9 cellular contexts compared by ENCODE assay signal in the genomic region with DNA sequence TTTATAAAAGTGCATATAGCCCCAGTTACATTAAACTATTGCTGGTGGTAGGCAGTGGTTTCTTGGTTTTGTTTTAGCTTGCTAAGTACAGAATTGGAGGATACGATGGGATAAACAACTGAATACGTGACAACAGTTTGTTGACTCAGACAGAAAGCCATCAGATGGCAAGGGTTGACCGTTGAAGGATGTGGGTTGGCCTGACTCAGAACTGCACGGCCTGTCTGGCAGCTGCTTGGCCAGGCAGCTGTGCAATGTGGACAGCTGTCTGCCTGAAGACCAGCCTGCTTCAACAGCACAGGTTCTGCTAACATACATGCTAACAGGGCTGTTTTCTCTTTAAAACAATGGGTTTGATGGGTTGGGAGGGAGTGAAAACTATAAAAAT. TPM values are rescaled to one million over a fixed set of nuclear protein-coding genes. Genes with fewer than 3 reads are reported as not detected.
DNase-seq lines count a peak whose midpoint lies in the region; ATAC-seq and TF ChIP-seq lines count a peak whose summit lies in the region.
"Had no signal": no experiment of that assay in that cellular context is flagged by ENCODE, and none has a peak within 500 bp of the region (broad histone marks: within the 10 kb centered on the region; RNA-seq: fewer than 3 reads in every experiment).

No MANE protein-coding gene starts in this region.

- H3K4me3 ChIP-seq in GM06990 (replicated peaks; ENCODE audit: low read depth, low read length), result no peak overlapping the region
- H3K4me3 ChIP-seq: lung had no signal

- DNase-seq in GM06990 (ENCODE audit: extremely low read depth, insufficient read length), result peak; percentile 79
- DNase-seq in RPMI8226, result peak; percentile 90
- DNase-seq in glomerular endothelial cell (ENCODE audit: extremely low read depth, low read depth, low spot score), result peak; percentile 41
- no peak for DNase-seq in NCI-H226
- DNase-seq in NCI-H1092 treated with DMSO at 0.1 percent for 48 hours (lab: John Stamatoyannopoulos, UW), result no peak
- no peak for DNase-seq in GF-D8 (lab: John Stamatoyannopoulos, UW)

- TF ChIP-seq CTCF in GM06990 (IDR thresholded peaks at IDR 0.05; ENCODE audit: insufficient read depth, low read length, poor library complexity, severe bottlenecking), result no peak

- H3K36me3 ChIP-seq in GM06990 (ENCODE audit: control insufficient read depth, insufficient read depth, low read length), result no peaks in the 10 kb centered on the region

- no peaks in the 10 kb centered on the region for H3K27me3 ChIP-seq in GM06990 (replicated peaks; ENCODE audit: control insufficient read depth, insufficient read depth, low read length)

- peak; percentile 99 for ATAC-seq in GM19395 (IDR thresholded peaks at IDR 0.05; ENCODE audit: unreplicated experiment)
- peak; percentile 99 for ATAC-seq in HG03159 (IDR thresholded peaks at IDR 0.05; ENCODE audit: unreplicated experiment)

RNA-seq across cellular contexts. Expression of gene PRKRA, which starts 46.6 kb away (rescaled TPM):
- 23.6 and 35.5 TPM in 2 replicates for total RNA-seq in glomerular endothelial cell

RNA-seq across cellular contexts. Expression of gene PJVK, which starts 46.8 kb away (rescaled TPM):
- 0.15 and 3.4 TPM in 2 replicates for total RNA-seq in glomerular endothelial cell

Comparison
In these comparisons a context has a peak if more than half of its experiments do, and no peak if none do; other contexts are left out.
1. DNase-seq: peak in GM06990 (single experiment), RPMI8226 (single experiment) and glomerular endothelial cell (single experiment); none in NCI-H226 (single experiment), NCI-H1092 treated with DMSO at 0.1 percent for 48 hours (single experiment) and GF-D8 (single experiment).